ENCODE assay signal across 17 cellular contexts in the genomic region with DNA sequence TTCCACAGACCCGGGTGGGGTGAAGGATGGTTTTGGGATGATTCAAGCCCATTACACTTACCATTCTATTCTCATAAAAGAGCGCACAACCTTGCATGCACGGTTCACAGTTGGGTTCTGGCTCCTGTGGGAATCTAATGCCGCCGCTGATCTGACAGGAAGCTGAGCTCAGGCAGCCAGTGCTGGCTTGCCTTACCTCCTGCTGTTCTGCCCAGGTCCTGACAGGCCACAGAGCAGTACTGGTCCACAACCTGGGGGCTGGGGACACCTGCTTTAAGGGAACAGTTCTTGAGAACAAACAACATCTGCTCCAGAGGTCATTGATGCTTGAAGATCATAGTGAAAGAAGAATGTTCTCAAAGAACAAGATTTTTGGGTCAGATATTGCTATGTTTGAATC. TPM values are rescaled to one million over a fixed set of nuclear protein-coding genes. Genes with fewer than 3 reads are reported as not detected.
DNase-seq lines count a peak whose midpoint lies in the region; ATAC-seq, FAIRE-seq and TF ChIP-seq lines count a peak whose summit lies in the region.
"Had no signal": no experiment of that assay in that cellular context is flagged by ENCODE, and none has a peak within 500 bp of the region (broad histone marks: within the 10 kb centered on the region; RNA-seq: fewer than 3 reads in every experiment).

No MANE protein-coding gene starts in this region.

- H3K27me3 ChIP-seq in bronchial epithelial cell (ENCODE audit: control insufficient read depth, insufficient read depth, low read length) (no peaks in the 10 kb centered on the region), psoas muscle (ENCODE audit: insufficient read depth in 3 of 3, low read length in 2 of 3) (peaks cover 0 to under 1% (median 0%) of the 10 kb centered on the region in 3 donors)

- H3K36me3 ChIP-seq in bronchial epithelial cell (ENCODE audit: control insufficient read depth, insufficient read depth, low read length) (no peaks in the 10 kb centered on the region), psoas muscle (ENCODE audit: insufficient read depth in 1 of 2, low read depth in 1 of 2) (no peaks in the 10 kb centered on the region)

- no peak for FAIRE-seq in bronchial epithelial cell (lab: Jason Lieb, UNC)
- FAIRE-seq: D721Med, endometrium, H1 had no signal

- H3K4me3 ChIP-seq in GM12864 (ENCODE audit: low read depth, low read length) (peak overlapping the region; percentile 10; the same call in 1 of the 2 replicates), bronchial epithelial cell (ENCODE audit: low read depth, low read length) (no peak overlapping the region), psoas muscle (no peak overlapping the region)

- no peaks in the 10 kb centered on the region for H3K9me3 ChIP-seq in psoas muscle

- DNase-seq in GM12864 (ENCODE audit: low read depth) (no peak), bronchial epithelial cell (ENCODE audit: low read depth) (peak; percentile 56), psoas muscle (no peak), sciatic nerve (ENCODE audit: low spot score) (no peak)
- DNase-seq in activated CD8-positive, alpha-beta memory T cell treated with anti-CD3 and anti-CD28 coated beads, Interleukin-2, amount 50 U/mL, for 4 hours: no peak
- DNase-seq in activated effector memory CD4-positive, alpha-beta T cell treated with Interleukin-2 at 50 U/mL for 16 hours: no peak
- DNase-seq: activated CD4-positive, alpha-beta T cell treated with anti-CD3 and anti-CD28 coated beads for 1 hour; activated naive CD8-positive, alpha-beta T cell treated with anti-CD3 and anti-CD28 coated beads, Interleukin-2, amount 10 ng/mL, durations not matched to agents 7 days and 5 days; head of caudate nucleus; NCI-H510A treated with DMSO at 0.1 percent for 48 hours; RPMI8226; T-cell had no signal

- no peaks in the 10 kb centered on the region for H3K4me1 ChIP-seq in psoas muscle

- TF ChIP-seq CTCF in GM12864 (IDR thresholded peaks at IDR 0.05; ENCODE audit: low read depth, low read length, missing control alignments) (no peak), bronchial epithelial cell (IDR thresholded peaks at IDR 0.05; ENCODE audit: insufficient read depth, low read length, severe bottlenecking) (no peak), psoas muscle (IDR thresholded peaks at IDR 0.05) (no peak)

- H3K27ac ChIP-seq in psoas muscle: no peak overlapping the region

- 50 to 58% (median 54%) methylated on average over 5 of the region's 5 CpGs for WGBS in psoas muscle, 3 donors

- ATAC-seq in GM21390 (IDR thresholded peaks at IDR 0.05; ENCODE audit: unreplicated experiment) (peak; percentile 68), HG03159 (IDR thresholded peaks at IDR 0.05; ENCODE audit: unreplicated experiment) (peak; percentile 65), psoas muscle (no peak), sciatic nerve (no peak)
- ATAC-seq: T-cell had no signal

- intact Hi-C loops in psoas muscle (cut with DNase I): no loop called here
- intact Hi-C loops in sciatic nerve (cut with DNase I): no loop called here

RNA-seq across cellular contexts. Expression of a gene that starts 8.0 kb away (rescaled TPM):
- total RNA-seq in bronchial epithelial cell: 1.8 and 2.4 TPM in 2 replicates
- total RNA-seq in psoas muscle: under 1 TPM; 0.05 to 0.50 (median 0.25) TPM
- under 1 TPM; 0.04 to 0.29 (median 0.10) TPM for polyA plus RNA-seq in psoas muscle
- 3.2 TPM for total RNA-seq in sciatic nerve

Comparison
In these comparisons a context has a peak if more than half of its experiments do, and no peak if none do; other contexts are left out.
1. ATAC-seq: peak in GM21390 (single experiment) and HG03159 (single experiment); none in psoas muscle (0 of 4) and sciatic nerve (single experiment).